In the genomic region with DNA sequence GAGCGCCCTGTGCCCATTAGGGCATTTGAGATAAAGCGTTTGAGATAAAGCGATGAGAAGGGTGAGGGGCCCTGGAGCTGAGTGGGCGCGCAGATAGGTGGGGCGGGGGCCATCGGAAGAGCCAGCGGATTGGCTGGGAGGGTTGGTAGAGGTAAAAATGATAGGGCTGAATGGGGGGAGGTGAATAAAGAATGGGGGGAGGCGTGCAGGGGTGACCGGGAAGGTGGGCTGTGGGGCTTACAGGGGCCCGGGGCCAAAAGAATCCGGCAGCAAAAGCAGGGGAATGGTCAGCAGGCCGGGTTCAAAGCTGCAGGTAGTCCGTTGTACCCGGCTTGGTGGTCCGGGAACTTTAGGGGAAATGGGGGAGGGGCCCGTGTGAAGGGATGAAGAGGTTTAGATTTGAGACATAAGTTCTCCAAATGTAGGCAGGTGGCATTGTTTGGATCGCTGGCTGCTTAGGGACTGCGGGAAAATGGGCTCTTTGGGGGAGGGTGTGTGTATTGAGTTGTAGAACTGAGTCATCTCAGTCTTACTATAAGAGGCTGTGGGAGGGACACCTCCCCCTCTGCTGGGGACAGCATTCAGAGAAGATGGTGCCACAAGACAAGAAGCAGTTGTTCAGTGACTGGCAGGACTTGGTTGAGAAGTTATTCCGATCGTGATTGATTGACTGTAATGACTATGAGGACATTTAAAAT, we compare ENCODE assay signal across 8 cellular contexts. TPM values are rescaled to one million over a fixed set of nuclear protein-coding genes. Genes with fewer than 3 reads are reported as not detected.
A peak's percentile ranks its signal among the peaks of the same experiment; 100 is the strongest.
DNase-seq lines count a peak whose midpoint lies in the region; ATAC-seq and TF ChIP-seq lines count a peak whose summit lies in the region.

No MANE protein-coding gene starts in this region.

- peak; percentile 80 for DNase-seq in GM10248 (ENCODE audit: extremely low spot score)
- peak; percentile 87 to 91 for DNase-seq in HAP-1 (ENCODE audit: low spot score in 2 of 2)
- peak; percentile 50 for DNase-seq in NCI-H2171 (lab: John Stamatoyannopoulos, UW)
- DNase-seq in activated CD4-positive, alpha-beta T cell treated with anti-CD3 and anti-CD28 coated beads, Interleukin-2, amount 50 U/mL, for 48 hours, result peak; percentile 68 to 75
- peak; percentile 39 to 51 (median 41) for DNase-seq in effector memory CD4-positive, alpha-beta T cell
- peak; percentile 38 for DNase-seq in naive B cell
- peak; percentile 20 to 43 (median 38) for DNase-seq in stimulated activated naive CD4-positive, alpha-beta T cell (lab: John Stamatoyannopoulos, UW)
- DNase-seq in NCI-H2196 (lab: John Stamatoyannopoulos, UW; ENCODE audit: unreplicated experiment), result no peak

- no peaks in the 10 kb centered on the region for H3K36me3 Mint-ChIP-seq in naive B cell

- no peaks in the 10 kb centered on the region for H3K9me3 Mint-ChIP-seq in naive B cell

- peak overlapping the region in 5 of 6 donors; percentile 70 to 93 (median 90) for H3K27ac Mint-ChIP-seq in naive B cell

- no peaks in the 10 kb centered on the region for H3K9me3 ChIP-seq in HAP-1
- H3K9me3 ChIP-seq in effector memory CD4-positive, alpha-beta T cell (ENCODE audit: control insufficient read depth, low read length), result no peaks in the 10 kb centered on the region

- H3K4me1 Mint-ChIP-seq in naive B cell, result peaks cover 52 to 56% (median 55%) of the 10 kb centered on the region in 3 donors

- H3K36me3 ChIP-seq in HAP-1 (replicated peaks), result peaks cover 21% of the 10 kb centered on the region
- H3K36me3 ChIP-seq in effector memory CD4-positive, alpha-beta T cell (ENCODE audit: control insufficient read depth, insufficient read depth, low read length), result no peaks in the 10 kb centered on the region

- CTCF ChIA-PET in GM10248 (lab: Yijun Ruan, JAX), result interaction anchor here (1.0 to 1.5 kb wide), 5 partner anchors 10 to 360 kb away, joined by 3 to 5 read pairs (median 3); no protein-coding TSS in a partner anchor

- no peak for TF ChIP-seq CTCF in GM10248 (IDR thresholded peaks at IDR 0.05; ENCODE audit: control extremely low read depth, extremely low read depth, low read depth, missing control alignments)

- no peaks in the 10 kb centered on the region for H3K27me3 Mint-ChIP-seq in naive B cell

- peak overlapping the region; percentile 83 for H3K27ac ChIP-seq in effector memory CD4-positive, alpha-beta T cell (ENCODE audit: insufficient read depth, low read length, poor library complexity, severe bottlenecking)

- peak overlapping the region; percentile 90 to 98 (median 95) for H3K4me3 Mint-ChIP-seq in naive B cell

- peak; percentile 12 to 24 for ATAC-seq in naive B cell (ENCODE audit: low read depth in 2 of 2)

- no peaks in the 10 kb centered on the region for H3K27me3 ChIP-seq in HAP-1 (ENCODE audit: low read depth)
- H3K27me3 ChIP-seq in effector memory CD4-positive, alpha-beta T cell (replicated peaks; ENCODE audit: control insufficient read depth, insufficient read depth, low read length, poor library complexity, severe bottlenecking), result no peaks in the 10 kb centered on the region

- peaks cover 38% of the 10 kb centered on the region for H3K4me1 ChIP-seq in HAP-1
- H3K4me1 ChIP-seq in effector memory CD4-positive, alpha-beta T cell (ENCODE audit: control insufficient read depth, insufficient read depth, low read length, poor library complexity, severe bottlenecking), result peaks cover 25% of the 10 kb centered on the region

- H3K4me3 ChIP-seq in HAP-1, result peak overlapping the region; percentile 98
- H3K4me3 ChIP-seq in effector memory CD4-positive, alpha-beta T cell (ENCODE audit: insufficient read depth, low read depth, low read length, poor library complexity, severe bottlenecking), result peak overlapping the region; percentile 93

- in situ Hi-C loops in HAP-1 (cut with MboI; ENCODE audit: low sequenced_read_pairs), result no loop called here

- POLR2A ChIA-PET in GM10248 (lab: Yijun Ruan, JAX), result interaction anchor here (0.6 to 1.4 kb wide), 2 partner anchors 40 to 934 kb away, joined by 3 to 4 read pairs; no protein-coding TSS in a partner anchor

RNA-seq across cellular contexts. Expression of gene ARID3B, which starts 0.6 kb away (rescaled TPM):
- polyA plus RNA-seq in naive B cell (ENCODE audit: low read depth in 6 of 6), result 10 to 100 TPM in 1 of 6 donors, 1 to 10 TPM in 5; 3.0 to 13.6 (median 5.4) TPM
